25 cellular contexts compared by ENCODE assay signal in the genomic region with DNA sequence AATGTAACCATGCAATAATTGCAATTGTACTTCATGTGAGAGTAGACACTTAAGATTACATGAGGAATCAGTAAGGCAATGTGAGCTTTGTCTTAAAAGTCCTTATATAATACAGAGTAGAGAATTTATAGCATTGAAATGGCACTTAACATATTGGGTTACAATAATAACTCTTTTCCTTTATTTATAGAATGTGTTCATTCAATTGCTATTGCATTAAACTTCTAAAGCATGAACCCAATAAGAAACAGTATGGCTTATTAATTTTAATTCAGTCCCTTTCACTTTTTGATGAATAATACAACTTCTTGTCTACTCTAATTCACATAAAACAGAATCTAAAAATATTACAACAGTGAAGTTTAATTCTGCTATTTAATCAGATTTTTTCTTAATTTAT.
"Had no signal": no experiment of that assay in that cellular context is flagged by ENCODE, and none has a peak within 500 bp of the region (broad histone marks: within the 10 kb centered on the region; RNA-seq: fewer than 3 reads in every experiment).

No MANE protein-coding gene starts in this region.

- H3K4me1 Mint-ChIP-seq: endodermal cell had no signal

- H3K27me3 Mint-ChIP-seq: dendritic cell treated with granulocyte-macrophage colony-stimulating factor and Interleukin-4, amounts not matched to agents 40 ng/mL and 50 ng/mL, for 4 days; effector memory CD8-positive, alpha-beta T cell had no signal

- H3K27ac Mint-ChIP-seq: dendritic cell treated with granulocyte-macrophage colony-stimulating factor and Interleukin-4, amounts not matched to agents 40 ng/mL and 50 ng/mL, for 4 days; effector memory CD8-positive, alpha-beta T cell; endodermal cell had no signal

- H3K9me3 Mint-ChIP-seq: dendritic cell treated with granulocyte-macrophage colony-stimulating factor and Interleukin-4, amounts not matched to agents 40 ng/mL and 50 ng/mL, for 4 days; endodermal cell had no signal

- H3K4me3 Mint-ChIP-seq: dendritic cell treated with granulocyte-macrophage colony-stimulating factor and Interleukin-4, amounts not matched to agents 40 ng/mL and 50 ng/mL, for 4 days; effector memory CD8-positive, alpha-beta T cell; endodermal cell had no signal

- ATAC-seq: effector memory CD8-positive, alpha-beta T cell; esophagus mucosa; foreskin keratinocyte; gastrocnemius medialis; gastroesophageal sphincter; heart left ventricle; heart right ventricle had no signal

- H3K4me1 ChIP-seq: colonic mucosa, esophagus muscularis mucosa, esophagus squamous epithelium, foreskin keratinocyte, gastrocnemius medialis, heart left ventricle, heart right ventricle had no signal

- DNase-seq: colonic mucosa; cortex of kidney; dermis blood vessel endothelial cell; dorsolateral prefrontal cortex; effector CD4-positive, alpha-beta T cell; effector CD8-positive, alpha-beta T cell; effector memory CD4-positive, alpha-beta T cell; effector memory CD8-positive, alpha-beta T cell; endodermal cell; erythroblast; esophagus squamous epithelium; foreskin fibroblast; foreskin keratinocyte; foreskin melanocyte; gastrocnemius medialis; glutamatergic neuron; head of caudate nucleus; heart left ventricle; heart right ventricle had no signal

- H3K36me3 ChIP-seq: colonic mucosa, esophagus muscularis mucosa, esophagus squamous epithelium, gastrocnemius medialis, gastroesophageal sphincter, heart left ventricle, heart right ventricle had no signal

- H3K27ac ChIP-seq: colonic mucosa, coronary artery, dorsolateral prefrontal cortex, epithelial cell of prostate, esophagus muscularis mucosa, esophagus squamous epithelium, foreskin keratinocyte, gastrocnemius medialis, gastroesophageal sphincter, heart left ventricle, heart right ventricle had no signal

- H3K4me3 ChIP-seq: colonic mucosa, coronary artery, dorsolateral prefrontal cortex, esophagus muscularis mucosa, esophagus squamous epithelium, gastrocnemius medialis, gastroesophageal sphincter, heart left ventricle, heart right ventricle had no signal

- H3K27me3 ChIP-seq: colonic mucosa, dorsolateral prefrontal cortex, esophagus muscularis mucosa, esophagus squamous epithelium, foreskin keratinocyte, gastrocnemius medialis, gastroesophageal sphincter, heart left ventricle, heart right ventricle had no signal

- H3K9me3 ChIP-seq: colonic mucosa, esophagus muscularis mucosa, esophagus squamous epithelium, gastrocnemius medialis, gastroesophageal sphincter, heart left ventricle had no signal
